8 cellular contexts compared by ENCODE assay signal in the genomic region with DNA sequence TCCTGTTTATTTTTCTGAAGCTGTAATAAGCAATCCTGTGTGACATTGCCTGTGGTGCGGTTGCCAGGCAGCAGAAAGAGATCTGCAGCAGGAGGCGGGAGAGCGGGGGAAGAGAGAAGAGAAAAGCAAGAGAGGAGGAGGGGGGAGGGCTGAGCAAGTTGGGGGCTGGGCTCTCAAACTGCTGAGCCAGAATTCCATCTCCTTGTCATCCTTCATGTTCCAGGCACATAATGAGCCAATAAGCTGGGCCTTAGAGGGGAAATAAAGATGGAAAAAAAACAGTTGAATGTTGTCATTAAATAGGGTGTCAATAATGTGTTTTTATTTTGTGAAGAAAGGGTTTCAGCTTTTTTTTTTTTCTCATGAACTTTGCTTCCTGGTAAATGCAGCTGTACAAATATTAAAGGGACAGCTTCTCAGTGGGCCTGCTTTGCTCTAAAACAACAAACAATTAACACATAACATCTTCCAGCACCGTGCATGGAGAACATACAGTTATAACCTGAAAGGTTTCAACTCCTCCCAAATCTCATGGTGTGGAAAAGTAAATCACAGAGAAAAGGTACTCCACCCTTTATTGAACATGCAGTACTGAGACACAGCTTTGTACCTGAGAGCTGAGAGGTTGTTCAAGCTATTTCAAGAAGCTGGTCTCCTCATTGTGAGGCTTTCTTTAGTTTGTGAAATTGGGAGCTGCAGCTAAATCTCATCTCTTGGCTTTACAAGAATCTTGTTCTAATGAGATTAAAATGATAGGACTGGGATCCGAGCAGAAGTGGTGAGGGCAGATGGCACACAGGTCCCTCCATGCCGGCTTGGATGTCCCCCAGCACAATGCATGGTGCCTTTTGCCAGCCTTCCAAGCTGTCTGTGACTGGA.
DNase-seq lines count a peak whose midpoint lies in the region; ATAC-seq and FAIRE-seq lines count a peak whose summit lies in the region.

No MANE protein-coding gene starts in this region.

- H3K4me1 ChIP-seq in mesodermal cell (ENCODE audit: control insufficient read depth, insufficient read depth, low read length, poor library complexity, severe bottlenecking) = peaks cover 30% of the 10 kb centered on the region

- H3K9me3 Mint-ChIP-seq in stimulated activated effector memory CD8-positive, alpha-beta T cell treated with anti-CD3 and anti-CD28 coated beads, Interleukin-12 subunit alpha, Interleukin-12 subunit beta, amount 100 ng/mL, for 72 hours = no peaks in the 10 kb centered on the region

- FAIRE-seq in endometrium (lab: Jason Lieb, UNC) = peak; percentile 46

- no peaks in the 10 kb centered on the region for H3K36me3 ChIP-seq in mesodermal cell (ENCODE audit: control insufficient read depth, insufficient read depth, low read length)

- no peak overlapping the region for H3K4me3 ChIP-seq in mesodermal cell (ENCODE audit: extremely low read depth, insufficient read depth, low read length, poor library complexity, severe bottlenecking)

- no peak overlapping the region for H3K27ac Mint-ChIP-seq in stimulated activated effector memory CD8-positive, alpha-beta T cell treated with anti-CD3 and anti-CD28 coated beads, Interleukin-12 subunit alpha, Interleukin-12 subunit beta, amount 100 ng/mL, for 72 hours

- peak overlapping the region; percentile 94 for H3K27ac ChIP-seq in mesodermal cell (ENCODE audit: low read depth, low read length, severe bottlenecking)

- H3K9me3 ChIP-seq in mesodermal cell (ENCODE audit: control insufficient read depth, low read length) = no peaks in the 10 kb centered on the region

- DNase-seq in AG20443 (ENCODE audit: low spot score) (peak; percentile 73), NCI-H1105 treated with DMSO at 0.1 percent for 48 hours (lab: John Stamatoyannopoulos, UW) (peak; percentile 99), T-helper 9 cell (peak; percentile 3)
- DNase-seq in stimulated activated naive CD4-positive, alpha-beta T cell treated with Interleukin-2 at 50 U/mL for 16 hours (lab: John Stamatoyannopoulos, UW) = peak; percentile 7
- no peak for DNase-seq in stimulated activated effector memory CD8-positive, alpha-beta T cell treated with anti-CD3 and anti-CD28 coated beads, Interleukin-12 subunit alpha, Interleukin-12 subunit beta, amount 100 ng/mL, for 72 hours (ENCODE audit: low spot score in 2 of 2)

- H3K4me3 Mint-ChIP-seq in stimulated activated effector memory CD8-positive, alpha-beta T cell treated with anti-CD3 and anti-CD28 coated beads, Interleukin-12 subunit alpha, Interleukin-12 subunit beta, amount 100 ng/mL, for 72 hours = no peak overlapping the region

- WGBS in mesodermal cell (ENCODE audit: insufficient coverage in 2 of 2), 2 experiments = 29 to 83% methylated on average over 2 to 6 of the region's 6 CpGs

- H3K36me3 Mint-ChIP-seq in stimulated activated effector memory CD8-positive, alpha-beta T cell treated with anti-CD3 and anti-CD28 coated beads, Interleukin-12 subunit alpha, Interleukin-12 subunit beta, amount 100 ng/mL, for 72 hours = no peaks in the 10 kb centered on the region

- peaks cover 6% of the 10 kb centered on the region for H3K4me1 Mint-ChIP-seq in stimulated activated effector memory CD8-positive, alpha-beta T cell treated with anti-CD3 and anti-CD28 coated beads, Interleukin-12 subunit alpha, Interleukin-12 subunit beta, amount 100 ng/mL, for 72 hours

- no peak for ATAC-seq in HG02970 (IDR thresholded peaks at IDR 0.05; ENCODE audit: low FRiP score, unreplicated experiment)
- no peak for ATAC-seq in stimulated activated effector memory CD8-positive, alpha-beta T cell treated with anti-CD3 and anti-CD28 coated beads, Interleukin-12 subunit alpha, Interleukin-12 subunit beta, amount 100 ng/mL, for 72 hours

Comparison
In these comparisons a context has a peak if more than half of its experiments do, and no peak if none do; other contexts are left out.
1. DNase-seq: peak in AG20443 (single experiment), NCI-H1105 treated with DMSO at 0.1 percent for 48 hours (single experiment), T-helper 9 cell (single experiment) and stimulated activated naive CD4-positive, alpha-beta T cell treated with Interleukin-2 at 50 U/mL for 16 hours (single experiment); none in stimulated activated effector memory CD8-positive, alpha-beta T cell treated with anti-CD3 and anti-CD28 coated beads, Interleukin-12 subunit alpha, Interleukin-12 subunit beta, amount 100 ng/mL, for 72 hours (0 of 2).